In the genomic region with DNA sequence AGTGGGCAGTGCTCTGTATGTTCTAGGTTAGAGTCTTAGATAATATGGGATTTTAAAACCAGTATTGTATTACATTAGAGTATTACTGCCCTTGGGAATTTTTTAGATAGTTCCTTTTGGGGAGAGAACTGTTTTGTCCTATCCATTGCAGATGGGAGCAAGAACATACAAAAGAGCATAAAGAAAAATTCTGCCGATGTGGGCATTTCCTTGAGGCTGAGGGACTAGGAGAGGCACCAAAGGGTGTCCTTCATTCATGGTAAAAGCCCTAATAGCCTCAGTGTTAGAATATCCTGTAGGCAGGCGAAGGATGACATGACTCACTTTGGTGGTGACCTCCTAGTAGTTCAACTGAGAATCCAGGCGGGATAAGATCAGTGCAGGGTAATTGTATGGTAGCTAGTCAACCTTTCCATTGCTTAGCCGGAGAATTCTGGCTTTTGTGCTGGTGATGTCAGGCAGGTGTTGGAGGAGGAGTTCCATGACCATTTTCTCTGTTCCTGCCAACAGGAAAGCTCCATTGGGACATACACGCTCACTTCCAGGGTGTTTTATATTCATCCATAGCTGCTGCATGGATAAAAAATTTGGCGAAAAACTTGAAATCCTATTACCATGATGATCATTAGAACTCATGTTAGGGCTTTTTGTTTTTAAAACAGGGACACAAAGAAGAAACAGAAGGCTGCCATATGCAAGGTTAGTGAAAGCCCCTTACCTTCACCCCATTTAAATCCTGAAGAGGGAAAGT, we compare ENCODE assay signal across 1 cellular context.
TF ChIP-seq lines count a peak whose summit lies in the region.

No MANE protein-coding gene starts in this region.

TF ChIP-seq in K562, 482 proteins besides CTCF, POLR2A, EP300 and RAD21 (continued from another document and continues in another):
- no peak for TF ChIP-seq NCOA4 (IDR thresholded peaks at IDR 0.05; ENCODE audit: partially characterized antibody)
- no peak for TF ChIP-seq RBBP5 (IDR thresholded peaks at IDR 0.05; ENCODE audit: borderline replicate concordance, insufficient read depth, low read length, poor library complexity, severe bottlenecking)
- TF ChIP-seq TAL1 (IDR thresholded peaks at IDR 0.05), result no peak
- no peak for TF ChIP-seq NFE2L1 (tag; IDR thresholded peaks at IDR 0.05; ENCODE audit: borderline replicate concordance, low read depth)
- TF ChIP-seq, protein P1, sequence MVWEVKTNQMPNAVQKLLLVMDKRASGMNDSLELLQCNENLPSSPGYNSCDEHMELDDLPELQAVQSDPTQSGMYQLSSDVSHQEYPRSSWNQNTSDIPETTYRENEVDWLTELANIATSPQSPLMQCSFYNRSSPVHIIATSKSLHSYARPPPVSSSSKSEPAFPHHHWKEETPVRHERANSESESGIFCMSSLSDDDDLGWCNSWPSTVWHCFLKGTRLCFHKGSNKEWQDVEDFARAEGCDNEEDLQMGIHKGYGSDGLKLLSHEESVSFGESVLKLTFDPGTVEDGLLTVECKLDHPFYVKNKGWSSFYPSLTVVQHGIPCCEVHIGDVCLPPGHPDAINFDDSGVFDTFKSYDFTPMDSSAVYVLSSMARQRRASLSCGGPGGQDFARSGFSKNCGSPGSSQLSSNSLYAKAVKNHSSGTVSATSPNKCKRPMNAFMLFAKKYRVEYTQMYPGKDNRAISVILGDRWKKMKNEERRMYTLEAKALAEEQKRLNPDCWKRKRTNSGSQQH (CRISPR knock-in tag; IDR thresholded peaks at IDR 0.05), result no peak
- no peak for TF ChIP-seq MCM2 (IDR thresholded peaks at IDR 0.05; ENCODE audit: low read depth)
- TF ChIP-seq, protein P2, sequence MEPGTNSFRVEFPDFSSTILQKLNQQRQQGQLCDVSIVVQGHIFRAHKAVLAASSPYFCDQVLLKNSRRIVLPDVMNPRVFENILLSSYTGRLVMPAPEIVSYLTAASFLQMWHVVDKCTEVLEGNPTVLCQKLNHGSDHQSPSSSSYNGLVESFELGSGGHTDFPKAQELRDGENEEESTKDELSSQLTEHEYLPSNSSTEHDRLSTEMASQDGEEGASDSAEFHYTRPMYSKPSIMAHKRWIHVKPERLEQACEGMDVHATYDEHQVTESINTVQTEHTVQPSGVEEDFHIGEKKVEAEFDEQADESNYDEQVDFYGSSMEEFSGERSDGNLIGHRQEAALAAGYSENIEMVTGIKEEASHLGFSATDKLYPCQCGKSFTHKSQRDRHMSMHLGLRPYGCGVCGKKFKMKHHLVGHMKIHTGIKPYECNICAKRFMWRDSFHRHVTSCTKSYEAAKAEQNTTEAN (CRISPR knock-in tag; IDR thresholded peaks at IDR 0.05), result no peak
- TF ChIP-seq ZNF766 (CRISPR knock-in tag; conservative IDR thresholded peaks at IDR 0.05), result peak; percentile 72
- TF ChIP-seq TBL1XR1 (IDR thresholded peaks at IDR 0.05; ENCODE audit: low read length in 2 of 2), result peak in 1 of 2 experiments; percentile 61; a peak in 1 of 4 replicates
- no peak for TF ChIP-seq SIX5 (IDR thresholded peaks at IDR 0.05; ENCODE audit: borderline replicate concordance in 1 of 2, insufficient read depth in 1 of 2, low read depth in 1 of 2, low read length in 2 of 2)
- no peak for TF ChIP-seq TBP (optimal IDR thresholded peaks at IDR 0.05; ENCODE audit: low read depth, low read length)
- no peak for TF ChIP-seq PML (IDR thresholded peaks at IDR 0.05; ENCODE audit: low read length)
- TF ChIP-seq ZNF830 (CRISPR knock-in tag; IDR thresholded peaks at IDR 0.05), result no peak
- no peak for TF ChIP-seq ZNF431 (CRISPR knock-in tag; IDR thresholded peaks at IDR 0.05)
- no peak for TF ChIP-seq ZNF354B (CRISPR knock-in tag; IDR thresholded peaks at IDR 0.05)
- no peak for TF ChIP-seq NFRKB (IDR thresholded peaks at IDR 0.05; ENCODE audit: low read depth)
- TF ChIP-seq ILF3 (IDR thresholded peaks at IDR 0.05; ENCODE audit: borderline replicate concordance), result no peak
- peak; percentile 86 for TF ChIP-seq EHMT2 (IDR thresholded peaks at IDR 0.05)
- no peak for TF ChIP-seq THRAP3 (IDR thresholded peaks at IDR 0.05; ENCODE audit: borderline replicate concordance)
- TF ChIP-seq, protein P3, sequence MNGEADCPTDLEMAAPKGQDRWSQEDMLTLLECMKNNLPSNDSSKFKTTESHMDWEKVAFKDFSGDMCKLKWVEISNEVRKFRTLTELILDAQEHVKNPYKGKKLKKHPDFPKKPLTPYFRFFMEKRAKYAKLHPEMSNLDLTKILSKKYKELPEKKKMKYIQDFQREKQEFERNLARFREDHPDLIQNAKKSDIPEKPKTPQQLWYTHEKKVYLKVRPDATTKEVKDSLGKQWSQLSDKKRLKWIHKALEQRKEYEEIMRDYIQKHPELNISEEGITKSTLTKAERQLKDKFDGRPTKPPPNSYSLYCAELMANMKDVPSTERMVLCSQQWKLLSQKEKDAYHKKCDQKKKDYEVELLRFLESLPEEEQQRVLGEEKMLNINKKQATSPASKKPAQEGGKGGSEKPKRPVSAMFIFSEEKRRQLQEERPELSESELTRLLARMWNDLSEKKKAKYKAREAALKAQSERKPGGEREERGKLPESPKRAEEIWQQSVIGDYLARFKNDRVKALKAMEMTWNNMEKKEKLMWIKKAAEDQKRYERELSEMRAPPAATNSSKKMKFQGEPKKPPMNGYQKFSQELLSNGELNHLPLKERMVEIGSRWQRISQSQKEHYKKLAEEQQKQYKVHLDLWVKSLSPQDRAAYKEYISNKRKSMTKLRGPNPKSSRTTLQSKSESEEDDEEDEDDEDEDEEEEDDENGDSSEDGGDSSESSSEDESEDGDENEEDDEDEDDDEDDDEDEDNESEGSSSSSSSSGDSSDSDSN (IDR thresholded peaks at IDR 0.05; ENCODE audit: borderline replicate concordance in 1 of 2, low read depth in 2 of 2, low read length in 2 of 2), result no peak
- no peak for TF ChIP-seq PURB (CRISPR knock-in tag; IDR thresholded peaks at IDR 0.05; ENCODE audit: low read depth)
- no peak for TF ChIP-seq TARDBP (IDR thresholded peaks at IDR 0.05)
- 0 out of 4 replicates have a peak, but pooled peaks of 1 of the 2 experiments have one; percentile 25 for TF ChIP-seq FOXK2 (conservative IDR thresholded peaks at IDR 0.05 in 1 of 2, IDR thresholded peaks at IDR 0.05 in 1 of 2; ENCODE audit: low read depth in 2 of 2)
- TF ChIP-seq, protein P4, sequence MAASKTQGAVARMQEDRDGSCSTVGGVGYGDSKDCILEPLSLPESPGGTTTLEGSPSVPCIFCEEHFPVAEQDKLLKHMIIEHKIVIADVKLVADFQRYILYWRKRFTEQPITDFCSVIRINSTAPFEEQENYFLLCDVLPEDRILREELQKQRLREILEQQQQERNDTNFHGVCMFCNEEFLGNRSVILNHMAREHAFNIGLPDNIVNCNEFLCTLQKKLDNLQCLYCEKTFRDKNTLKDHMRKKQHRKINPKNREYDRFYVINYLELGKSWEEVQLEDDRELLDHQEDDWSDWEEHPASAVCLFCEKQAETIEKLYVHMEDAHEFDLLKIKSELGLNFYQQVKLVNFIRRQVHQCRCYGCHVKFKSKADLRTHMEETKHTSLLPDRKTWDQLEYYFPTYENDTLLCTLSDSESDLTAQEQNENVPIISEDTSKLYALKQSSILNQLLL (CRISPR knock-in tag; IDR thresholded peaks at IDR 0.05; ENCODE audit: borderline replicate concordance), result no peak
- no peak for TF ChIP-seq RHOXF2B (CRISPR knock-in tag; conservative IDR thresholded peaks at IDR 0.05)
- TF ChIP-seq ZNF696 (CRISPR knock-in tag; conservative IDR thresholded peaks at IDR 0.05), result no peak
- TF ChIP-seq, protein P5, sequence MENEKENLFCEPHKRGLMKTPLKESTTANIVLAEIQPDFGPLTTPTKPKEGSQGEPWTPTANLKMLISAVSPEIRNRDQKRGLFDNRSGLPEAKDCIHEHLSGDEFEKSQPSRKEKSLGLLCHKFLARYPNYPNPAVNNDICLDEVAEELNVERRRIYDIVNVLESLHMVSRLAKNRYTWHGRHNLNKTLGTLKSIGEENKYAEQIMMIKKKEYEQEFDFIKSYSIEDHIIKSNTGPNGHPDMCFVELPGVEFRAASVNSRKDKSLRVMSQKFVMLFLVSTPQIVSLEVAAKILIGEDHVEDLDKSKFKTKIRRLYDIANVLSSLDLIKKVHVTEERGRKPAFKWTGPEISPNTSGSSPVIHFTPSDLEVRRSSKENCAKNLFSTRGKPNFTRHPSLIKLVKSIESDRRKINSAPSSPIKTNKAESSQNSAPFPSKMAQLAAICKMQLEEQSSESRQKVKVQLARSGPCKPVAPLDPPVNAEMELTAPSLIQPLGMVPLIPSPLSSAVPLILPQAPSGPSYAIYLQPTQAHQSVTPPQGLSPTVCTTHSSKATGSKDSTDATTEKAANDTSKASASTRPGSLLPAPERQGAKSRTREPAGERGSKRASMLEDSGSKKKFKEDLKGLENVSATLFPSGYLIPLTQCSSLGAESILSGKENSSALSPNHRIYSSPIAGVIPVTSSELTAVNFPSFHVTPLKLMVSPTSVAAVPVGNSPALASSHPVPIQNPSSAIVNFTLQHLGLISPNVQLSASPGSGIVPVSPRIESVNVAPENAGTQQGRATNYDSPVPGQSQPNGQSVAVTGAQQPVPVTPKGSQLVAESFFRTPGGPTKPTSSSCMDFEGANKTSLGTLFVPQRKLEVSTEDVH (IDR thresholded peaks at IDR 0.05; ENCODE audit: low read depth, partially characterized antibody), result no peak
- TF ChIP-seq RFX1 (IDR thresholded peaks at IDR 0.05), result no peak
- no peak for TF ChIP-seq ZNF253 (CRISPR knock-in tag; conservative IDR thresholded peaks at IDR 0.05)
- TF ChIP-seq, protein P6, sequence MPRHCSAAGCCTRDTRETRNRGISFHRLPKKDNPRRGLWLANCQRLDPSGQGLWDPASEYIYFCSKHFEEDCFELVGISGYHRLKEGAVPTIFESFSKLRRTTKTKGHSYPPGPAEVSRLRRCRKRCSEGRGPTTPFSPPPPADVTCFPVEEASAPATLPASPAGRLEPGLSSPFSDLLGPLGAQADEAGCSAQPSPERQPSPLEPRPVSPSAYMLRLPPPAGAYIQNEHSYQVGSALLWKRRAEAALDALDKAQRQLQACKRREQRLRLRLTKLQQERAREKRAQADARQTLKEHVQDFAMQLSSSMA (CRISPR knock-in tag; IDR thresholded peaks at IDR 0.05), result no peak
- TF ChIP-seq, protein P7, sequence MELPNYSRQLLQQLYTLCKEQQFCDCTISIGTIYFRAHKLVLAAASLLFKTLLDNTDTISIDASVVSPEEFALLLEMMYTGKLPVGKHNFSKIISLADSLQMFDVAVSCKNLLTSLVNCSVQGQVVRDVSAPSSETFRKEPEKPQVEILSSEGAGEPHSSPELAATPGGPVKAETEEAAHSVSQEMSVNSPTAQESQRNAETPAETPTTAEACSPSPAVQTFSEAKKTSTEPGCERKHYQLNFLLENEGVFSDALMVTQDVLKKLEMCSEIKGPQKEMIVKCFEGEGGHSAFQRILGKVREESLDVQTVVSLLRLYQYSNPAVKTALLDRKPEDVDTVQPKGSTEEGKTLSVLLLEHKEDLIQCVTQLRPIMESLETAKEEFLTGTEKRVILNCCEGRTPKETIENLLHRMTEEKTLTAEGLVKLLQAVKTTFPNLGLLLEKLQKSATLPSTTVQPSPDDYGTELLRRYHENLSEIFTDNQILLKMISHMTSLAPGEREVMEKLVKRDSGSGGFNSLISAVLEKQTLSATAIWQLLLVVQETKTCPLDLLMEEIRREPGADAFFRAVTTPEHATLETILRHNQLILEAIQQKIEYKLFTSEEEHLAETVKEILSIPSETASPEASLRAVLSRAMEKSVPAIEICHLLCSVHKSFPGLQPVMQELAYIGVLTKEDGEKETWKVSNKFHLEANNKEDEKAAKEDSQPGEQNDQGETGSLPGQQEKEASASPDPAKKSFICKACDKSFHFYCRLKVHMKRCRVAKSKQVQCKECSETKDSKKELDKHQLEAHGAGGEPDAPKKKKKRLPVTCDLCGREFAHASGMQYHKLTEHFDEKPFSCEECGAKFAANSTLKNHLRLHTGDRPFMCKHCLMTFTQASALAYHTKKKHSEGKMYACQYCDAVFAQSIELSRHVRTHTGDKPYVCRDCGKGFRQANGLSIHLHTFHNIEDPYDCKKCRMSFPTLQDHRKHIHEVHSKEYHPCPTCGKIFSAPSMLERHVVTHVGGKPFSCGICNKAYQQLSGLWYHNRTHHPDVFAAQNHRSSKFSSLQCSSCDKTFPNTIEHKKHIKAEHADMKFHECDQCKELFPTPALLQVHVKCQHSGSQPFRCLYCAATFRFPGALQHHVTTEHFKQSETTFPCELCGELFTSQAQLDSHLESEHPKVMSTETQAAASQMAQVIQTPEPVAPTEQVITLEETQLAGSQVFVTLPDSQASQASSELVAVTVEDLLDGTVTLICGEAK (IDR thresholded peaks at IDR 0.05), result no peak
- TF ChIP-seq, protein P7 (CRISPR knock-in tag; IDR thresholded peaks at IDR 0.05), result no peak
- no peak for TF ChIP-seq ZBTB1 (CRISPR knock-in tag; IDR thresholded peaks at IDR 0.05; ENCODE audit: borderline replicate concordance, low read depth)
- no peak for TF ChIP-seq NFIX (CRISPR knock-in tag; IDR thresholded peaks at IDR 0.05; ENCODE audit: low read depth)
- TF ChIP-seq, protein P8, sequence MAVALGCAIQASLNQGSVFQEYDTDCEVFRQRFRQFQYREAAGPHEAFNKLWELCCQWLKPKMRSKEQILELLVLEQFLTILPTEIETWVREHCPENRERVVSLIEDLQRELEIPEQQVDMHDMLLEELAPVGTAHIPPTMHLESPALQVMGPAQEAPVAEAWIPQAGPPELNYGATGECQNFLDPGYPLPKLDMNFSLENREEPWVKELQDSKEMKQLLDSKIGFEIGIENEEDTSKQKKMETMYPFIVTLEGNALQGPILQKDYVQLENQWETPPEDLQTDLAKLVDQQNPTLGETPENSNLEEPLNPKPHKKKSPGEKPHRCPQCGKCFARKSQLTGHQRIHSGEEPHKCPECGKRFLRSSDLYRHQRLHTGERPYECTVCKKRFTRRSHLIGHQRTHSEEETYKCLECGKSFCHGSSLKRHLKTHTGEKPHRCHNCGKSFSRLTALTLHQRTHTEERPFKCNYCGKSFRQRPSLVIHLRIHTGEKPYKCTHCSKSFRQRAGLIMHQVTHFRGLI (CRISPR knock-in tag; IDR thresholded peaks at IDR 0.05), result no peak
- peak in 1 of 2 experiments; percentile 63; a peak in 2 of 4 replicates for TF ChIP-seq HDAC1 (IDR thresholded peaks at IDR 0.05)
